ENCODE assay signal across 1 cellular context in the genomic region with DNA sequence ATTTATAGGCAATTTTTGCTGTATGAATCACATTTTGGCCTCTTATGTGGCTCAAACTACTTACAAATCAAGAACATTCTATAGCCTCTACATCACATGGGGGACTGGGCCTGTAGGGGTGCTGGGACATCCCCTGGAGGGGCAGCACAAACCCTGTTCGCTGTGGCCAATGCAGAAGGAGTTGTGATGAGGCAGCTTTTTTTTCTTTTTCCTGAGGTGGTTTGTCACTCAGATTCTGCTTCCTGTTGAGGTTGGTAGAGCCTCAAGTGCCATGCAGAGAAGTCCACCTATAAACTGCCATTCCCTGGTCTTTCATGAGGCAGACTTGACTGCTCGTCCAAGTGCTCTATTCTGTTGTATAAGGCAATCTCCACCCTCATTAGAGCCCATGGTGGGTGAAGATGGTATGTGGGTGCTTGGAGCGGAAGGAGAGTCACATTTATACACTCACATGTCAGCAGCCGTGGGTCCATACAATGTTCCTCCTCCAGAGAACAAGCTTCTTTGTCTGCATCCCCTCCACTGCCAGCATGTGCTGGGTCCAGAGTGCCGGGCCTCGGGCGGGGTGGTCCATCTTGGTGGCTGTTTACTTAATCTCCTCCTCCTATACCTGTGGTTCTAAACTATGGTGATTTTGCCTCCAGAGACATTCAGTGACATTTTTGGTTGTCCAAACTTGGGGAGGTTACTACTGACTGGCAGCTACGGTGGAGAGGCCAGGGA.
TF ChIP-seq lines count a peak whose summit lies in the region.

No MANE protein-coding gene starts in this region.

TF ChIP-seq in HepG2, 621 proteins besides CTCF, POLR2A, EP300 and RAD21 (continued from another document):
- TF ChIP-seq ZNF563 (CRISPR knock-in tag; IDR thresholded peaks at IDR 0.05) (no peak), BRCA1 (CRISPR knock-in tag; IDR thresholded peaks at IDR 0.05) (no peak), JARID2 (CRISPR knock-in tag; IDR thresholded peaks at IDR 0.05; ENCODE audit: insufficient replicate concordance) (no peak), POLR2AphosphoS5 (IDR thresholded peaks at IDR 0.05; ENCODE audit: low read depth, low read length) (no peak), ZNF138 (CRISPR knock-in tag; IDR thresholded peaks at IDR 0.05; ENCODE audit: low read depth) (no peak), ZNF564 (CRISPR knock-in tag; IDR thresholded peaks at IDR 0.05) (no peak), ZNF543 (CRISPR knock-in tag; IDR thresholded peaks at IDR 0.05) (no peak), ZNF510 (CRISPR knock-in tag; IDR thresholded peaks at IDR 0.05; ENCODE audit: low read depth) (no peak), MTA3 (CRISPR knock-in tag; IDR thresholded peaks at IDR 0.05) (no peak), ZNF552 (CRISPR knock-in tag; IDR thresholded peaks at IDR 0.05; ENCODE audit: borderline replicate concordance) (no peak)
- TF ChIP-seq, protein P1, sequence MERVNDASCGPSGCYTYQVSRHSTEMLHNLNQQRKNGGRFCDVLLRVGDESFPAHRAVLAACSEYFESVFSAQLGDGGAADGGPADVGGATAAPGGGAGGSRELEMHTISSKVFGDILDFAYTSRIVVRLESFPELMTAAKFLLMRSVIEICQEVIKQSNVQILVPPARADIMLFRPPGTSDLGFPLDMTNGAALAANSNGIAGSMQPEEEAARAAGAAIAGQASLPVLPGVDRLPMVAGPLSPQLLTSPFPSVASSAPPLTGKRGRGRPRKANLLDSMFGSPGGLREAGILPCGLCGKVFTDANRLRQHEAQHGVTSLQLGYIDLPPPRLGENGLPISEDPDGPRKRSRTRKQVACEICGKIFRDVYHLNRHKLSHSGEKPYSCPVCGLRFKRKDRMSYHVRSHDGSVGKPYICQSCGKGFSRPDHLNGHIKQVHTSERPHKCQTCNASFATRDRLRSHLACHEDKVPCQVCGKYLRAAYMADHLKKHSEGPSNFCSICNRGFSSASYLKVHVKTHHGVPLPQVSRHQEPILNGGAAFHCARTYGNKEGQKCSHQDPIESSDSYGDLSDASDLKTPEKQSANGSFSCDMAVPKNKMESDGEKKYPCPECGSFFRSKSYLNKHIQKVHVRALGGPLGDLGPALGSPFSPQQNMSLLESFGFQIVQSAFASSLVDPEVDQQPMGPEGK (CRISPR knock-in tag; IDR thresholded peaks at IDR 0.05) = no peak
